Comparison of ENCODE assay signal across 14 cellular contexts in genomic region chr10:63199716-63200115, GRCh38.
"Had no signal": no experiment of that assay in that cellular context is flagged by ENCODE, and none has a peak within 500 bp of the region (broad histone marks: within the 10 kb centered on the region; RNA-seq: fewer than 3 reads in every experiment).

No MANE protein-coding gene starts in this region.

- H3K9me3 ChIP-seq: mucosa of descending colon, stomach, thyroid gland had no signal

- H3K27me3 ChIP-seq: stomach, thyroid gland had no signal

- H3K27ac Mint-ChIP-seq: activated naive CD8-positive, alpha-beta T cell treated with anti-CD3 and anti-CD28 coated beads, Interleukin-2, amount 10 ng/mL, durations not matched to agents 7 days and 5 days; activated T-helper 2 cell treated with anti-CD3 and anti-CD28 coated beads, Interferon-gamma antibody, Interleukin-2, Interleukin-4, amounts not matched to agents 10 μg/mL and 5 μg/mL and 100 μg/mL, durations not matched to agents 14 hours and 24 hours and 36 hours had no signal

- H3K4me3 ChIP-seq: mucosa of descending colon, stomach, thyroid gland had no signal

- H3K27ac ChIP-seq: thyroid gland had no signal

- H3K27me3 Mint-ChIP-seq: activated naive CD8-positive, alpha-beta T cell treated with anti-CD3 and anti-CD28 coated beads, Interleukin-2, amount 10 ng/mL, durations not matched to agents 7 days and 5 days; natural killer cell treated with Interleukin-12 subunit alpha and Interleukin-12 subunit beta and Interleukin-15 and Interleukin-18, amount 100 ng/mL, for 72 hours; T-cell had no signal

- DNase-seq: activated CD4-positive, alpha-beta T cell treated with anti-CD3 and anti-CD28 coated beads, Interleukin-2, amount 50 U/mL, for 1 hour; activated naive CD8-positive, alpha-beta T cell treated with anti-CD3 and anti-CD28 coated beads, Interleukin-2, amount 10 ng/mL, durations not matched to agents 7 days and 5 days; anterior cingulate cortex; left cardiac atrium; mucosa of descending colon; stimulated activated CD4-positive, alpha-beta T cell treated with anti-CD3 and anti-CD28 coated beads, Interleukin-12 subunit alpha, Interleukin-12 subunit beta, amount 100 ng/mL, for 4 hours; stimulated activated CD4-positive, alpha-beta T cell treated with anti-CD3 and anti-CD28 coated beads, Interleukin-2, amount 100 ng/mL, for 48 hours; stimulated activated CD8-positive, alpha-beta memory T cell treated with anti-CD3 and anti-CD28 coated beads, Interleukin-4, amount 100 ng/mL, for 48 hours; stomach; T-cell; thyroid gland had no signal

- ATAC-seq: esophagus mucosa; left cardiac atrium; mucosa of descending colon; natural killer cell treated with Interleukin-12 subunit alpha and Interleukin-12 subunit beta and Interleukin-15 and Interleukin-18, amount 100 ng/mL, for 72 hours; T-cell had no signal

- H3K4me1 ChIP-seq: thyroid gland had no signal

- H3K36me3 Mint-ChIP-seq: natural killer cell treated with Interleukin-12 subunit alpha and Interleukin-12 subunit beta and Interleukin-15 and Interleukin-18, amount 100 ng/mL, for 72 hours had no signal

- H3K9me3 Mint-ChIP-seq: activated naive CD8-positive, alpha-beta T cell treated with anti-CD3 and anti-CD28 coated beads, Interleukin-2, amount 10 ng/mL, durations not matched to agents 7 days and 5 days; activated T-helper 2 cell treated with anti-CD3 and anti-CD28 coated beads, Interferon-gamma antibody, Interleukin-2, Interleukin-4, amounts not matched to agents 10 μg/mL and 5 μg/mL and 100 μg/mL, durations not matched to agents 14 hours and 24 hours and 36 hours; natural killer cell treated with Interleukin-12 subunit alpha and Interleukin-12 subunit beta and Interleukin-15 and Interleukin-18, amount 100 ng/mL, for 72 hours; T-cell had no signal

- H3K4me3 Mint-ChIP-seq: activated naive CD8-positive, alpha-beta T cell treated with anti-CD3 and anti-CD28 coated beads, Interleukin-2, amount 10 ng/mL, durations not matched to agents 7 days and 5 days; natural killer cell treated with Interleukin-12 subunit alpha and Interleukin-12 subunit beta and Interleukin-15 and Interleukin-18, amount 100 ng/mL, for 72 hours; T-cell had no signal
